In the genomic region with DNA sequence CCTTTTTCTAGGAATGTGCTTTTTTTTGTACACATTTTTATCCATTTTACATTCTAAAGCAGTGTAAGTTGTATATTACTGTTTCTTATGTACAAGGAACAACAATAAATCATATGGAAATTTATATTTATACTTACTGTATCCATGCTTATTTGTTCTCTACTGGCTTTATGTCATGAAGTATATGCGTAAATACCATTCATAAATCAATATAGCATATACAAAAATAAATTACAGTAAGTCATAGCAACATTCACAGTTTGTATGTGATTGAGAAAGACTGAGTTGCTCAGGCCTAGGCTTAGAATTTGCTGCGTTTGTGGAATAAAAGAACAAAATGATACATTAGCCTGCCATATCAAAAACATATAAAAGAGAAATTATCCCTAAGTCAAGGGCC, we compare ENCODE assay signal across 25 cellular contexts.
"Had no signal": no experiment of that assay in that cellular context is flagged by ENCODE, and none has a peak within 500 bp of the region (broad histone marks: within the 10 kb centered on the region; RNA-seq: fewer than 3 reads in every experiment).

No MANE protein-coding gene starts in this region.

- H3K9me3 Mint-ChIP-seq: activated naive CD4-positive, alpha-beta T cell treated with anti-CD3 and anti-CD28 coated beads, Interleukin-2, amount 50 U/mL, for 72 hours; activated T-cell treated with anti-CD3 and anti-CD28 coated beads, Interleukin-2, amount 50 U/mL, for 72 hours; central memory CD8-positive, alpha-beta T cell; nephron; T-helper 2 cell treated with Interferon-gamma antibody and Interleukin-4, amounts not matched to agents 5 μg/mL and 100 μg/mL, for 36 hours; type B pancreatic cell had no signal

- H3K27me3 Mint-ChIP-seq: central memory CD8-positive, alpha-beta T cell had no signal

- H3K4me3 ChIP-seq: breast epithelium, gastroesophageal sphincter, lower lobe of right lung, testis, uterus had no signal

- H3K36me3 ChIP-seq: breast epithelium had no signal

- H3K9me3 ChIP-seq: breast epithelium, gastroesophageal sphincter, lower lobe of right lung, testis, uterus had no signal

- H3K36me3 Mint-ChIP-seq: activated naive CD4-positive, alpha-beta T cell treated with anti-CD3 and anti-CD28 coated beads, Interleukin-2, amount 50 U/mL, for 72 hours had no signal

- H3K27me3 ChIP-seq: breast epithelium, gastroesophageal sphincter, testis, uterus had no signal

- H3K4me3 Mint-ChIP-seq: activated T-cell treated with anti-CD3 and anti-CD28 coated beads, Interleukin-2, amount 50 U/mL, for 72 hours; central memory CD8-positive, alpha-beta T cell; nephron; T-helper 2 cell treated with Interferon-gamma antibody and Interleukin-4, amounts not matched to agents 5 μg/mL and 100 μg/mL, for 36 hours; type B pancreatic cell had no signal

- H3K27ac Mint-ChIP-seq: activated naive CD4-positive, alpha-beta T cell treated with anti-CD3 and anti-CD28 coated beads, Interleukin-2, amount 50 U/mL, for 72 hours; activated T-cell treated with anti-CD3 and anti-CD28 coated beads, Interleukin-2, amount 50 U/mL, for 72 hours; T-helper 2 cell treated with Interferon-gamma antibody and Interleukin-4, amounts not matched to agents 5 μg/mL and 100 μg/mL, for 36 hours; type B pancreatic cell had no signal

- H3K4me1 ChIP-seq: breast epithelium, lower lobe of right lung, testis had no signal

- H3K27ac ChIP-seq: breast epithelium, lower lobe of right lung, testis, uterus had no signal

- DNase-seq: activated CD4-positive, alpha-beta T cell treated with anti-CD3 and anti-CD28 coated beads for 4 hours; activated CD4-positive, alpha-beta T cell treated with anti-CD3 and anti-CD28 coated beads, Interleukin-2, amount 50 U/mL, for 4 hours; activated CD4-positive, CD25-positive, alpha-beta regulatory T cell; activated naive CD4-positive, alpha-beta T cell; activated T-cell treated with anti-CD3 and anti-CD28 coated beads for 4 hours; activated T-cell treated with anti-CD3 and anti-CD28 coated beads, Interleukin-2, amount 50 U/mL, for 72 hours; effector CD8-positive, alpha-beta T cell; hypothalamus; kidney glomerular epithelial cell; lower lobe of right lung; posterior cingulate gyrus; right cardiac atrium; stimulated activated CD4-positive, alpha-beta T cell treated with anti-CD3 and anti-CD28 coated beads, Interleukin-12 subunit alpha, Interleukin-12 subunit beta, amount 100 ng/mL, for 4 hours; stimulated activated CD4-positive, alpha-beta T cell treated with anti-CD3 and anti-CD28 coated beads, Interleukin-4, amount 100 ng/mL, for 1 hour; stimulated activated naive CD8-positive, alpha-beta T cell treated with anti-CD3 and anti-CD28 coated beads, Interleukin-15, Interleukin-2, amounts not matched to agents 100 U/mL and 50 U/mL, for 24 hours; T-helper 1 cell; testis; uterus had no signal
